ENCODE assay signal across 28 cellular contexts in the genomic region with DNA sequence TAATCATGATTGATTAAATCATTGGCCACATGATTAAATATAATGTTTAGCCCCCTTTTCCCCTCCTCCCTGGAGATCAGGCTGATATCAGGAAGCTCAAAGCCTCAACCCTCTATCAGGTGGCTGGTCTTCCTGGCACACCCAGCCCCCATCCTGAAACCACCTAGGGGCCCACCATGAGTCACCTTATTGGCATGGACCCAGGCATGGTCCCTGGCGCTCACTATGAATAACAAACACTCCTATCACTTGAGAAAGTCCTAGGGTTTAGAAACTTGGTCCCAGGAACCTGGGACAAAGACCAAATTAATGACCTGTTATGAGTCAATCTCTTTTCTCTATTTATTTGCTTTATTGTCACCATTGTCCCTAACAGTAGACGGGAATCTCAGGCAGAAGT.
"Had no signal": no experiment of that assay in that cellular context is flagged by ENCODE, and none has a peak within 500 bp of the region (broad histone marks: within the 10 kb centered on the region; RNA-seq: fewer than 3 reads in every experiment).

No MANE protein-coding gene starts in this region.

- H3K27me3 ChIP-seq: esophagus squamous epithelium, heart right ventricle, left lung, right lobe of liver, testis, transverse colon had no signal

- H3K9me3 ChIP-seq: esophagus squamous epithelium, lower lobe of right lung, mucosa of descending colon, right lobe of liver, testis, transverse colon had no signal

- H3K36me3 ChIP-seq: esophagus squamous epithelium, heart right ventricle, left lung, lower lobe of right lung, right lobe of liver, transverse colon had no signal

- H3K27ac ChIP-seq: epithelial cell of prostate, esophagus squamous epithelium, heart right ventricle, left lung, lower lobe of right lung, right lobe of liver, testis, transverse colon had no signal

- FAIRE-seq: bronchial epithelial cell, colon, endometrium had no signal

- ATAC-seq: activated CD8-positive, alpha-beta T cell treated with anti-CD3 and anti-CD28 coated beads for 36 hours; activated naive CD8-positive, alpha-beta T cell treated with anti-CD3 and anti-CD28 coated beads, Interleukin-2, amount 50 U/mL, for 24 hours; heart right ventricle; left lung; lower lobe of right lung; mucosa of descending colon; natural killer cell treated with Interleukin-12 subunit alpha and Interleukin-12 subunit beta and Interleukin-15 and Interleukin-18, amount 100 ng/mL, for 72 hours; right lobe of liver; stimulated activated naive CD8-positive, alpha-beta T cell treated with anti-CD3 and anti-CD28 coated beads, Interleukin-15, Interleukin-2, amounts not matched to agents 100 U/mL and 50 U/mL, for 24 hours had no signal

- H3K4me1 ChIP-seq: esophagus squamous epithelium, heart right ventricle, left lung, lower lobe of right lung, right lobe of liver, testis, transverse colon had no signal

- H3K4me3 ChIP-seq: esophagus squamous epithelium, heart right ventricle, left lung, lower lobe of right lung, mucosa of descending colon, right lobe of liver, testis, transverse colon had no signal

- DNase-seq: activated B cell treated with CpG ODN at 0.5 μM for 24 hours; activated CD4-positive, alpha-beta T cell treated with anti-CD3 and anti-CD28 coated beads, Interleukin-2, amount 50 U/mL, for 1 hour; activated CD8-positive, alpha-beta T cell treated with anti-CD3 and anti-CD28 coated beads for 36 hours; activated naive CD8-positive, alpha-beta T cell treated with anti-CD3 and anti-CD28 coated beads, Interleukin-2, amount 50 U/mL, for 24 hours; activated T-cell treated with anti-CD3 and anti-CD28 coated beads, Interleukin-2, amount 50 U/mL, for 48 hours; amygdala; dermis blood vessel endothelial cell; effector CD4-positive, alpha-beta T cell; esophagus squamous epithelium; foreskin melanocyte; heart right ventricle; kidney glomerular epithelial cell; left lung; lower lobe of right lung; mesenchymal stem cell; mucosa of descending colon; posterior cingulate gyrus; right lobe of liver; stimulated activated CD4-positive, alpha-beta T cell treated with anti-CD3 and anti-CD28 coated beads, Interleukin-12 subunit alpha, Interleukin-12 subunit beta, amount 100 ng/mL, for 4 hours; stimulated activated CD4-positive, alpha-beta T cell treated with anti-CD3 and anti-CD28 coated beads, Interleukin-4, amount 100 ng/mL, for 1 hour; stimulated activated naive CD8-positive, alpha-beta T cell treated with anti-CD3 and anti-CD28 coated beads, Interleukin-15, Interleukin-2, amounts not matched to agents 100 U/mL and 50 U/mL, for 24 hours; testis; transverse colon had no signal
